8 cellular contexts compared by ENCODE assay signal in the genomic region with DNA sequence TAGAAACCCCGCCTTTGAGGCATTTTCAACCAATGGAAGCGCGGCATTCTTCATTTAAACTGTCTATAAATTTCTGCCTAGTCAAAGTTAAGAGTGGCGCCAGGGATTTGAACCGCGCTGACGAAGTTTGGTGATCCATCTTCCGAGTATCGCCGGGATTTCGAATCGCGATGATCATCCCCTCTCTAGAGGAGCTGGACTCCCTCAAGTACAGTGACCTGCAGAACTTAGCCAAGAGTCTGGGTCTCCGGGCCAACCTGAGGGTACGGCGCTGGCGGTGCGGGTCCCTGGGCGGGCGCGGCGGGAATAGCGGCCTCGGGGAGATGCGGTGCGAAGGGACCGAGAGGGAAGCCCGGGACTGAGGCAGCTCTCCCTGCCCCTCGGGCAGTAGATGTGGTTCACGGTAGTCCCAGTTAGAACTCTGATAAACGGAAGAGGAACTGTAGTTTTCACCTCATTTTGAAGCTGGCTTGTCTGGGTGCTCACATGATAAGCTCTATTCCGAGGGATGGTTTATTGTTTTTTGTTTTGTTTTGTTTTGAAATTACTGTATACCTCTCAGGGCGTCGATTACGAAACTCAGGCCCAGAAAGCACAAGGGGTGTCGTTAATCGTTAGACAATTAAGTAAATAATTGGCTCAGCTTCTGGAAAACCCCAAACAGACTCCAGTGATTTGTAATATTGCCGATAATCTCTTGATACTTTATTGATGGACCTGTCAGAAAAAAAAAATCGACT. TPM values are rescaled to one million over a fixed set of nuclear protein-coding genes. Genes with fewer than 3 reads are reported as not detected.
DNase-seq lines count a peak whose midpoint lies in the region; ATAC-seq and TF ChIP-seq lines count a peak whose summit lies in the region.

A gene with protein sequence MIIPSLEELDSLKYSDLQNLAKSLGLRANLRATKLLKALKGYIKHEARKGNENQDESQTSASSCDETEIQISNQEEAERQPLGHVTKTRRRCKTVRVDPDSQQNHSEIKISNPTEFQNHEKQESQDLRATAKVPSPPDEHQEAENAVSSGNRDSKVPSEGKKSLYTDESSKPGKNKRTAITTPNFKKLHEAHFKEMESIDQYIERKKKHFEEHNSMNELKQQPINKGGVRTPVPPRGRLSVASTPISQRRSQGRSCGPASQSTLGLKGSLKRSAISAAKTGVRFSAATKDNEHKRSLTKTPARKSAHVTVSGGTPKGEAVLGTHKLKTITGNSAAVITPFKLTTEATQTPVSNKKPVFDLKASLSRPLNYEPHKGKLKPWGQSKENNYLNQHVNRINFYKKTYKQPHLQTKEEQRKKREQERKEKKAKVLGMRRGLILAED (plus strand): TSS at position 94 of the 740 bp plus-strand sequence. CDS start 77 bp downstream, at position 171.

- ATAC-seq in GM21717 (IDR thresholded peaks at IDR 0.05; ENCODE audit: unreplicated experiment) (peak; percentile 18), sciatic nerve (peak; percentile 40)
- ATAC-seq in activated CD8-positive, alpha-beta T cell treated with anti-CD3 and anti-CD28 coated beads for 36 hours, result peak; percentile 2

- H3K9me3 Mint-ChIP-seq in activated CD8-positive, alpha-beta T cell treated with anti-CD3 and anti-CD28 coated beads for 36 hours, result no peaks in the 10 kb centered on the region

- H3K4me1 ChIP-seq in KMS-11 (ENCODE audit: low read depth, poor library complexity, severe bottlenecking), result peaks cover 25% of the 10 kb centered on the region
- H3K4me1 ChIP-seq in left ventricle myocardium inferior, result peaks cover 21% of the 10 kb centered on the region

- DNase-seq in NCI-H1105 treated with DMSO at 0.1 percent for 48 hours (lab: John Stamatoyannopoulos, UW) (peak; percentile 59), NCI-H1105 (lab: John Stamatoyannopoulos, UW) (no peak), left ventricle myocardium inferior (no peak), sciatic nerve (ENCODE audit: low spot score) (no peak), hippocampal formation (lab: John Stamatoyannopoulos, UW) (no peak)
- DNase-seq in activated CD8-positive, alpha-beta T cell treated with anti-CD3 and anti-CD28 coated beads for 36 hours, result no peak

- no peaks in the 10 kb centered on the region for H4K20me1 ChIP-seq in KMS-11 (ENCODE audit: insufficient read depth)

- H3K27ac Mint-ChIP-seq in activated CD8-positive, alpha-beta T cell treated with anti-CD3 and anti-CD28 coated beads for 36 hours, result peak within 1 kb of the TSS; percentile 97

- H3K9me3 ChIP-seq in left ventricle myocardium inferior (replicated peaks), result no peaks in the 10 kb centered on the region

- H3K4me1 Mint-ChIP-seq in activated CD8-positive, alpha-beta T cell treated with anti-CD3 and anti-CD28 coated beads for 36 hours (ENCODE audit: low read depth), result peaks cover 23% of the 10 kb centered on the region

- POLR2A ChIA-PET in activated CD8-positive, alpha-beta T cell treated with anti-CD3 and anti-CD28 coated beads for 36 hours (lab: Charles Lee), result interaction anchor here (0.7 to 2.6 kb wide), 21 partner anchors 8 to 425 kb away, joined by 3 to 18 read pairs (median 4); a partner anchor contains a TSS

- H3K27ac ChIP-seq in KMS-11, result peak within 1 kb of the TSS; percentile 83
- H3K27ac ChIP-seq in left ventricle myocardium inferior (replicated peaks), result peak within 1 kb of the TSS; percentile 56

- intact Hi-C loops in activated CD8-positive, alpha-beta T cell treated with anti-CD3 and anti-CD28 coated beads for 36 hours (cut with micrococcal nuclease), result loop anchor here (5.0 kb wide), 1 partner anchor 46 kb away; no protein-coding TSS in a partner anchor
- intact Hi-C loops in left ventricle myocardium inferior (cut with micrococcal nuclease) (no loop called here), sciatic nerve (cut with DNase I) (no loop called here)

- peak within 1 kb of the TSS; percentile 61 for H3K4me2 ChIP-seq in KMS-11

- H3K79me2 ChIP-seq in KMS-11 (ENCODE audit: insufficient read depth, low read depth), result peaks cover 59% of the 10 kb centered on the region

- peaks cover 18% of the 10 kb centered on the region for H3K36me3 Mint-ChIP-seq in activated CD8-positive, alpha-beta T cell treated with anti-CD3 and anti-CD28 coated beads for 36 hours (ENCODE audit: low read depth)

- no peaks in the 10 kb centered on the region for H3K27me3 Mint-ChIP-seq in activated CD8-positive, alpha-beta T cell treated with anti-CD3 and anti-CD28 coated beads for 36 hours

- peak within 1 kb of the TSS; percentile 92 for H3K4me3 Mint-ChIP-seq in activated CD8-positive, alpha-beta T cell treated with anti-CD3 and anti-CD28 coated beads for 36 hours

- H3K36me3 ChIP-seq in KMS-11 (ENCODE audit: insufficient read depth), result no peaks in the 10 kb centered on the region; the same call in 1 of the 2 replicates
- no peaks in the 10 kb centered on the region for H3K36me3 ChIP-seq in left ventricle myocardium inferior

- no peaks in the 10 kb centered on the region for H3K27me3 ChIP-seq in KMS-11 (ENCODE audit: insufficient read depth, low read depth)
- no peaks in the 10 kb centered on the region for H3K27me3 ChIP-seq in left ventricle myocardium inferior (ENCODE audit: low read depth)

- no peak for TF ChIP-seq CTCF in KMS-11 (conservative IDR thresholded peaks at IDR 0.05; ENCODE audit: low read depth, low read length)
- TF ChIP-seq CTCF in activated CD8-positive, alpha-beta T cell treated with anti-CD3 and anti-CD28 coated beads for 36 hours (IDR thresholded peaks at IDR 0.05), result no peak
- TF ChIP-seq CTCF in left ventricle myocardium inferior (IDR thresholded peaks at IDR 0.05; ENCODE audit: borderline replicate concordance), result no peak

- peak within 1 kb of the TSS; percentile 79 for H3K9ac ChIP-seq in KMS-11

- CTCF ChIA-PET in activated CD8-positive, alpha-beta T cell treated with anti-CD3 and anti-CD28 coated beads for 36 hours (lab: Charles Lee), result interaction anchor here (0.8 to 1.5 kb wide), 12 partner anchors 9 to 441 kb away, joined by 3 to 7 read pairs (median 3); no protein-coding TSS in a partner anchor

- peak within 1 kb of the TSS; percentile 81 for H2AFZ ChIP-seq in KMS-11 (ENCODE audit: low read depth)

- H3K4me3 ChIP-seq in KMS-11 (IDR thresholded peaks at IDR 0.05; ENCODE audit: insufficient read depth, low read depth, low read length) (peak within 1 kb of the TSS; percentile 57), left ventricle myocardium inferior (peak within 1 kb of the TSS; percentile 84)

RNA-seq across cellular contexts. Expression of the gene that starts here (rescaled TPM):
- total RNA-seq in activated CD8-positive, alpha-beta T cell treated with anti-CD3 and anti-CD28 coated beads for 36 hours, result 100 to 1,000 TPM; 163 to 170 TPM
- 2.6 TPM for total RNA-seq in left ventricle myocardium inferior
- total RNA-seq in sciatic nerve, result 3.1 TPM

Comparison
In these comparisons a context has a peak if more than half of its experiments do, and no peak if none do; other contexts are left out.
1. RNA of the gene that starts here (total RNA-seq): 163 to 170 TPM in activated CD8-positive, alpha-beta T cell treated with anti-CD3 and anti-CD28 coated beads for 36 hours; 3.1 TPM in sciatic nerve (single experiment) and 2.6 TPM in left ventricle myocardium inferior (single experiment); every median in the first group is over 10 times any median in the second.
2. Peak in every context shown above with its lines, with median percentiles within 50 percentile points of each other: ATAC-seq.